11 cellular contexts compared by ENCODE assay signal in genomic region chr2:145323512-145323911, GRCh38.
A peak's percentile ranks its signal among the peaks of the same experiment; 100 is the strongest.
DNase-seq lines count a peak whose midpoint lies in the region; ATAC-seq, FAIRE-seq and TF ChIP-seq lines count a peak whose summit lies in the region.
"Had no signal": no experiment of that assay in that cellular context is flagged by ENCODE, and none has a peak within 500 bp of the region (broad histone marks: within the 10 kb centered on the region; RNA-seq: fewer than 3 reads in every experiment).

No MANE protein-coding gene starts in this region.

- no TSS peak for BruUV-seq in endothelial cell of umbilical vein (replicated peaks; lab: Mats Ljungman, UMichigan)

- no peaks in the 10 kb centered on the region for H3K27me3 ChIP-seq in endothelial cell of umbilical vein (ENCODE audit: control insufficient read depth in 2 of 2, insufficient read depth in 2 of 2, low read length in 2 of 2)
- H3K27me3 ChIP-seq: BLaER1 treated with 17β-estradiol and CSF1 and Interleukin-3, amounts not matched to agents 10 nM and 100 nM; dorsolateral prefrontal cortex had no signal

- WGBS in lower leg skin, 2 donors = 29 to 49% methylated on average over 2 of the region's 2 CpGs

- POLR2A ChIA-PET in endothelial cell of umbilical vein (lab: Charles Lee) = no interaction called here

- no peak overlapping the region for H3K27ac Mint-ChIP-seq in activated T-cell treated with anti-CD3 and anti-CD28 coated beads, Interleukin-2, amount 50 U/mL, for 72 hours
- H3K27ac Mint-ChIP-seq in stimulated activated naive CD8-positive, alpha-beta T cell treated with anti-CD3 and anti-CD28 coated beads, Interleukin-15, Interleukin-2, amounts not matched to agents 100 ng/mL and 50 ng/mL, for 24 hours = peak overlapping the region; percentile 19

- DNase-seq in activated T-cell treated with anti-CD3 and anti-CD28 coated beads, Interleukin-2, amount 50 U/mL, for 72 hours = no peak
- no peak for DNase-seq in activated T-cell treated with anti-CD3 and anti-CD28 coated beads, Interleukin-2, amount 50 U/mL, for 48 hours
- peak; percentile 68 for DNase-seq in RPMI7951 (ENCODE audit: low read depth)
- peak; percentile 45 for DNase-seq in endothelial cell of umbilical vein (ENCODE audit: low read depth, low spot score)
- DNase-seq in lower leg skin (ENCODE audit: low spot score in 2 of 2) = no peak
- DNase-seq: dorsolateral prefrontal cortex, T1000 had no signal

- H3K79me2 ChIP-seq in endothelial cell of umbilical vein (ENCODE audit: control insufficient read depth, insufficient read depth, low read length) = no peaks in the 10 kb centered on the region

- no peak overlapping the region for H3K4me3 ChIP-seq in endothelial cell of umbilical vein (replicated peaks in 1 of 3; ENCODE audit: insufficient read depth in 1 of 3, low read depth in 1 of 3, low read length in 3 of 3)
- no peak overlapping the region for H3K4me3 ChIP-seq in lower leg skin (ENCODE audit: low read depth, poor library complexity, severe bottlenecking)
- H3K4me3 ChIP-seq: BLaER1 treated with 17β-estradiol and CSF1 and Interleukin-3, amounts not matched to agents 10 nM and 100 nM; dorsolateral prefrontal cortex had no signal

- no peaks in the 10 kb centered on the region for H3K9me3 Mint-ChIP-seq in activated T-cell treated with anti-CD3 and anti-CD28 coated beads, Interleukin-2, amount 50 U/mL, for 72 hours
- no peaks in the 10 kb centered on the region for H3K9me3 Mint-ChIP-seq in stimulated activated naive CD8-positive, alpha-beta T cell treated with anti-CD3 and anti-CD28 coated beads, Interleukin-15, Interleukin-2, amounts not matched to agents 100 ng/mL and 50 ng/mL, for 24 hours

- peaks cover 2% of the 10 kb centered on the region for H3K4me1 ChIP-seq in endothelial cell of umbilical vein (ENCODE audit: control insufficient read depth, extremely low read depth, insufficient read depth, low read length)

- TF ChIP-seq POLR2A in endothelial cell of umbilical vein (IDR thresholded peaks at IDR 0.05; ENCODE audit: low read depth, low read length) = no peak
- TF ChIP-seq POLR2A in lower leg skin (IDR thresholded peaks at IDR 0.05) = no peak

- peak; percentile 97 to 99 for ATAC-seq in activated T-cell treated with anti-CD3 and anti-CD28 coated beads, Interleukin-2, amount 50 U/mL, for 72 hours (replicated peaks in 1 of 2)
- no peak for ATAC-seq in GM18909 (IDR thresholded peaks at IDR 0.05; ENCODE audit: poor library complexity, unreplicated experiment)
- ATAC-seq in GM18511 (IDR thresholded peaks at IDR 0.05; ENCODE audit: unreplicated experiment) = no peak

- CTCF ChIA-PET in endothelial cell of umbilical vein (lab: Charles Lee) = interaction anchor here (1.1 kb wide), 1 partner anchor 33 kb away, joined by 3 read pairs; no protein-coding TSS in a partner anchor

- H3K27me3 Mint-ChIP-seq in activated T-cell treated with anti-CD3 and anti-CD28 coated beads, Interleukin-2, amount 50 U/mL, for 72 hours (ENCODE audit: low read depth) = peaks cover 9% of the 10 kb centered on the region
- H3K27me3 Mint-ChIP-seq in stimulated activated naive CD8-positive, alpha-beta T cell treated with anti-CD3 and anti-CD28 coated beads, Interleukin-15, Interleukin-2, amounts not matched to agents 100 ng/mL and 50 ng/mL, for 24 hours = peaks cover 17% of the 10 kb centered on the region

- H3K4me1 Mint-ChIP-seq in activated T-cell treated with anti-CD3 and anti-CD28 coated beads, Interleukin-2, amount 50 U/mL, for 72 hours (ENCODE audit: low read depth) = peaks cover 19% of the 10 kb centered on the region
- H3K4me1 Mint-ChIP-seq in stimulated activated naive CD8-positive, alpha-beta T cell treated with anti-CD3 and anti-CD28 coated beads, Interleukin-15, Interleukin-2, amounts not matched to agents 100 ng/mL and 50 ng/mL, for 24 hours (ENCODE audit: low read depth) = peaks cover 21% of the 10 kb centered on the region

- H3K4me3 Mint-ChIP-seq in activated T-cell treated with anti-CD3 and anti-CD28 coated beads, Interleukin-2, amount 50 U/mL, for 72 hours = peak overlapping the region; percentile 21 to 47
- peak overlapping the region; percentile 35 for H3K4me3 Mint-ChIP-seq in stimulated activated naive CD8-positive, alpha-beta T cell treated with anti-CD3 and anti-CD28 coated beads, Interleukin-15, Interleukin-2, amounts not matched to agents 100 ng/mL and 50 ng/mL, for 24 hours

- no peak overlapping the region for H3K9ac ChIP-seq in endothelial cell of umbilical vein (replicated peaks; ENCODE audit: extremely low read depth, insufficient read depth, low read length)
- H3K9ac ChIP-seq: BLaER1 treated with 17β-estradiol and CSF1 and Interleukin-3, amounts not matched to agents 10 nM and 100 nM had no signal

- no peak overlapping the region for H2AFZ ChIP-seq in endothelial cell of umbilical vein (ENCODE audit: low read depth, low read length)

- TF ChIP-seq CTCF in endothelial cell of umbilical vein (IDR thresholded peaks at IDR 0.05; ENCODE audit: extremely low read depth in 1 of 2, insufficient read depth in 1 of 2, low read depth in 1 of 2, low read length in 2 of 2) = no peak
- no peak for TF ChIP-seq CTCF in lower leg skin (IDR thresholded peaks at IDR 0.05)

- H3K36me3 ChIP-seq in endothelial cell of umbilical vein (ENCODE audit: control insufficient read depth in 2 of 2, extremely low read depth in 1 of 2, insufficient read depth in 2 of 2, low read length in 2 of 2) = no peaks in the 10 kb centered on the region
- H3K36me3 ChIP-seq: BLaER1 treated with 17β-estradiol and CSF1 and Interleukin-3, amounts not matched to agents 10 nM and 100 nM had no signal

- no peak overlapping the region for H3K4me2 ChIP-seq in endothelial cell of umbilical vein (ENCODE audit: insufficient read depth, low read length)
- H3K4me2 ChIP-seq: BLaER1 treated with 17β-estradiol and CSF1 and Interleukin-3, amounts not matched to agents 10 nM and 100 nM had no signal

- dilution Hi-C loops in endothelial cell of umbilical vein (cut with MboI; ENCODE audit: extremely low pct_ligation_motif_present, low sequenced_read_pairs) = no loop called here

- no peaks in the 10 kb centered on the region for H3K36me3 Mint-ChIP-seq in activated T-cell treated with anti-CD3 and anti-CD28 coated beads, Interleukin-2, amount 50 U/mL, for 72 hours (ENCODE audit: insufficient read depth in 2 of 2)
- H3K36me3 Mint-ChIP-seq in stimulated activated naive CD8-positive, alpha-beta T cell treated with anti-CD3 and anti-CD28 coated beads, Interleukin-15, Interleukin-2, amounts not matched to agents 100 ng/mL and 50 ng/mL, for 24 hours (ENCODE audit: low read depth) = no peaks in the 10 kb centered on the region

- no peaks in the 10 kb centered on the region for H3K9me1 ChIP-seq in endothelial cell of umbilical vein (replicated peaks; ENCODE audit: control insufficient read depth, extremely low read depth, insufficient read depth, low read length)

- no peak for FAIRE-seq in endothelial cell of umbilical vein (lab: Jason Lieb, UNC)

- intact Hi-C loops in endothelial cell of umbilical vein (cut with micrococcal nuclease) = no loop called here
- intact Hi-C loops in lower leg skin (cut with DNase I; ENCODE audit: low total_unique reads) = no loop called here

- H3K9me3 ChIP-seq in endothelial cell of umbilical vein (replicated peaks; ENCODE audit: control insufficient read depth, insufficient read depth, low read length) = no peaks in the 10 kb centered on the region
- H3K9me3 ChIP-seq: BLaER1 treated with 17β-estradiol and CSF1 and Interleukin-3, amounts not matched to agents 10 nM and 100 nM had no signal

- no peak overlapping the region for H3K27ac ChIP-seq in endothelial cell of umbilical vein (ENCODE audit: insufficient read depth, low read depth, low read length)
- H3K27ac ChIP-seq: BLaER1 treated with 17β-estradiol and CSF1 and Interleukin-3, amounts not matched to agents 10 nM and 100 nM; dorsolateral prefrontal cortex had no signal

- H4K20me1 ChIP-seq in endothelial cell of umbilical vein (replicated peaks; ENCODE audit: control insufficient read depth, extremely low read depth, insufficient read depth, low read length) = no peaks in the 10 kb centered on the region
- H4K20me1 ChIP-seq: BLaER1 treated with 17β-estradiol and CSF1 and Interleukin-3, amounts not matched to agents 10 nM and 100 nM had no signal

TF ChIP-seq in endothelial cell of umbilical vein, 7 proteins besides CTCF, POLR2A, EP300 and RAD21:
- TF ChIP-seq GATA2 (IDR thresholded peaks at IDR 0.05; ENCODE audit: insufficient read depth, insufficient read length, low read depth, low read length) = peak; percentile 92
- no peak for TF ChIP-seq MYC (IDR thresholded peaks at IDR 0.05; ENCODE audit: low read depth, low read length)
- peak; percentile 61 for TF ChIP-seq FOS (IDR thresholded peaks at IDR 0.05; ENCODE audit: borderline replicate concordance, insufficient read depth, low read length)
- no peak for TF ChIP-seq POLR2AphosphoS5 (IDR thresholded peaks at IDR 0.05; ENCODE audit: insufficient read depth, low read depth, low read length)

Comparison
In these comparisons a context has a peak if more than half of its experiments do, and no peak if none do; other contexts are left out.
1. ATAC-seq: peak in activated T-cell treated with anti-CD3 and anti-CD28 coated beads, Interleukin-2, amount 50 U/mL, for 72 hours (2 of 2); none in GM18909 (single experiment) and GM18511 (single experiment).
2. DNase-seq: peak in RPMI7951 (single experiment) and endothelial cell of umbilical vein (single experiment); none in activated T-cell treated with anti-CD3 and anti-CD28 coated beads, Interleukin-2, amount 50 U/mL, for 72 hours (0 of 2), activated T-cell treated with anti-CD3 and anti-CD28 coated beads, Interleukin-2, amount 50 U/mL, for 48 hours (0 of 2) and lower leg skin (0 of 2).